9 cellular contexts compared by ENCODE assay signal in genomic region chr17:48429638-48430586, GRCh38. TPM values are rescaled to one million over a fixed set of nuclear protein-coding genes. Genes with fewer than 3 reads are reported as not detected.
DNase-seq lines count a peak whose midpoint lies in the region; ATAC-seq, FAIRE-seq and TF ChIP-seq lines count a peak whose summit lies in the region.
"Had no signal": no experiment of that assay in that cellular context is flagged by ENCODE, and none has a peak within 500 bp of the region (broad histone marks: within the 10 kb centered on the region; RNA-seq: fewer than 3 reads in every experiment).

SKAP1 (minus strand) TSS chr17:48430214.

- H3K9me3 Mint-ChIP-seq in Caco-2 (ENCODE audit: unreplicated experiment) = no peaks in the 10 kb centered on the region
- no peaks in the 10 kb centered on the region for H3K9me3 Mint-ChIP-seq in activated CD4-positive, alpha-beta T cell treated with anti-CD3 and anti-CD28 coated beads for 36 hours (ENCODE audit: low read depth)

- H3K9me3 ChIP-seq in Caco-2 (no peaks in the 10 kb centered on the region), H1 (ENCODE audit: insufficient read depth in 2 of 2, low read depth in 1 of 2, low read length in 1 of 2) (no peaks in the 10 kb centered on the region), small intestine (ENCODE audit: control insufficient read depth, low read depth) (no peaks in the 10 kb centered on the region), tibial artery (no peaks in the 10 kb centered on the region)

- peaks cover 38% of the 10 kb centered on the region for H3K4me1 Mint-ChIP-seq in Caco-2 (ENCODE audit: low read depth, unreplicated experiment)
- H3K4me1 Mint-ChIP-seq in activated CD4-positive, alpha-beta T cell treated with anti-CD3 and anti-CD28 coated beads for 36 hours = peaks cover 57% of the 10 kb centered on the region

- H3K14ac ChIP-seq in H1 (ENCODE audit: insufficient read length) = no peak within 1 kb of the TSS

- H2BK120ac ChIP-seq in H1 (replicated peaks; ENCODE audit: low read depth, low read length) = no peak within 1 kb of the TSS

- H3K23ac ChIP-seq in H1 (ENCODE audit: insufficient read length) = no peak within 1 kb of the TSS

- H2BK15ac ChIP-seq in H1 (ENCODE audit: low read length) = peak within 1 kb of the TSS; percentile 84; the same call in 1 of the 2 replicates

- H3K27me3 ChIP-seq in Caco-2 (replicated peaks; ENCODE audit: control insufficient read depth, insufficient read depth, low read length) (peaks cover 3% of the 10 kb centered on the region; the same call in 1 of the 2 replicates), H1 (replicated peaks in 1 of 4; ENCODE audit: control insufficient read depth in 3 of 4, extremely low read depth in 1 of 4, insufficient read depth in 3 of 4, low read length in 3 of 4) (peaks cover 11 to 31% (median 27%) of the 10 kb centered on the region in 4 experiments), small intestine (ENCODE audit: control insufficient read depth in 2 of 2, insufficient read depth in 2 of 2, low read length in 2 of 2) (peaks cover 3 to 7% of the 10 kb centered on the region in 2 donors), tibial artery (peaks cover 0 to 56% of the 10 kb centered on the region in 2 donors)

- no peaks in the 10 kb centered on the region for H3K36me3 Mint-ChIP-seq in Caco-2 (ENCODE audit: insufficient read depth, unreplicated experiment)
- peaks cover 15% of the 10 kb centered on the region for H3K36me3 Mint-ChIP-seq in activated CD4-positive, alpha-beta T cell treated with anti-CD3 and anti-CD28 coated beads for 36 hours (ENCODE audit: low read depth)

- H3K79me2 ChIP-seq in H1 (ENCODE audit: control insufficient read depth in 1 of 2, insufficient read depth in 2 of 2, low read length in 2 of 2) = no peaks in the 10 kb centered on the region

- TF ChIP-seq EP300 in H1 (IDR thresholded peaks at IDR 0.05; ENCODE audit: borderline replicate concordance in 1 of 2, low read depth in 2 of 2, low read length in 2 of 2) = no peak

- no peak within 1 kb of the TSS for H2AK5ac ChIP-seq in H1 (ENCODE audit: low read depth, low read length)

- POLR2A ChIA-PET in Caco-2 (lab: Charles Lee) (no interaction called here), H1 (lab: Charles Lee; ENCODE audit: partially characterized antibody) (interaction anchor here (1.4 kb wide), 1 partner anchor 74 kb away, joined by 3 read pairs; no protein-coding TSS in a partner anchor)
- POLR2A ChIA-PET in activated CD4-positive, alpha-beta T cell treated with anti-CD3 and anti-CD28 coated beads for 36 hours (lab: Charles Lee) = no interaction called here

- FAIRE-seq in H1 (lab: Jason Lieb, UNC) (no peak), small intestine (lab: Jason Lieb, UNC) (no peak)

- no peak within 1 kb of the TSS for H3K27ac ChIP-seq in H1 (ENCODE audit: low read depth, low read length)
- peak within 1 kb of the TSS; percentile 75 to 83 for H3K27ac ChIP-seq in small intestine (ENCODE audit: low read depth in 1 of 2, low read length in 1 of 2)
- H3K27ac ChIP-seq in tibial artery = no peak within 1 kb of the TSS
- H3K27ac ChIP-seq: epithelial cell of prostate had no signal

- H3K79me1 ChIP-seq in H1 (ENCODE audit: low read depth, low read length) = no peaks in the 10 kb centered on the region

- no peak; a peak in 1 of 4 replicates for TF ChIP-seq RAD21 in H1 (IDR thresholded peaks at IDR 0.05 in 1 of 2, conservative IDR thresholded peaks at IDR 0.05 in 1 of 2; ENCODE audit: low read depth in 2 of 2, low read length in 2 of 2)

- ATAC-seq in HG02610 (IDR thresholded peaks at IDR 0.05; ENCODE audit: unreplicated experiment) (peak; percentile 73), GM21381 (IDR thresholded peaks at IDR 0.05; ENCODE audit: unreplicated experiment) (no peak)
- ATAC-seq in activated CD4-positive, alpha-beta T cell treated with anti-CD3 and anti-CD28 coated beads for 36 hours = peak; percentile 62

- no peak within 1 kb of the TSS for H3K9ac ChIP-seq in H1 (replicated peaks in 1 of 4; ENCODE audit: extremely low read depth in 1 of 4, low read depth in 3 of 4, low read length in 3 of 4)

- H4K91ac ChIP-seq in H1 (replicated peaks; ENCODE audit: insufficient read length, low read length) = no peak within 1 kb of the TSS

- WGBS in H1 (ENCODE audit: extremely low coverage in 1 of 2, insufficient coverage in 1 of 2, insufficient read length in 1 of 2, insufficient replicate concordance in 2 of 2, low coverage in 1 of 2, low lambda C conversion rate in 2 of 2, missing lambda C conversion rate in 1 of 2), 2 experiments = 43% methylated on average over 38 of the region's 65 CpGs; no CpG with 5 or more reads in 1 of the 2 experiments
- WGBS in small intestine, 3 donors = 15 to 20% (median 16%) methylated on average over 46 to 65 of the region's 65 CpGs

- CTCF ChIA-PET in Caco-2 (lab: Charles Lee) (no interaction called here), H1 (lab: Charles Lee; ENCODE audit: partially characterized antibody) (interaction anchor here (1.3 kb wide), 2 partner anchors 15 to 376 kb away, joined by 3 read pairs; no protein-coding TSS in a partner anchor)
- CTCF ChIA-PET in activated CD4-positive, alpha-beta T cell treated with anti-CD3 and anti-CD28 coated beads for 36 hours (lab: Charles Lee) = interaction anchor here (1.2 kb wide), 1 partner anchor 386 kb away, joined by 3 read pairs; no protein-coding TSS in a partner anchor

- peak within 1 kb of the TSS; percentile 26; the same call in 1 of the 2 replicates for H2BK5ac ChIP-seq in H1 (ENCODE audit: low read depth, low read length)

- DNase-seq in Caco-2 (peak; percentile 58), H1 (ENCODE audit: low read depth in 1 of 2, low spot score in 2 of 2) (peak in 1 of 2 experiments; percentile 75), small intestine (peak; percentile 28), mucosa of gallbladder (ENCODE audit: low spot score) (no peak), tibial artery (no peak)
- DNase-seq in activated CD4-positive, alpha-beta T cell treated with anti-CD3 and anti-CD28 coated beads for 36 hours = peak; percentile 77

- H3K56ac ChIP-seq in H1 (replicated peaks; ENCODE audit: insufficient read length, low read depth, low read length) = no peak within 1 kb of the TSS

- no peak within 1 kb of the TSS; the same call in 1 of the 2 replicates for H3K18ac ChIP-seq in H1 (ENCODE audit: extremely low read depth, low read length)

- TF ChIP-seq POLR2A in H1 (IDR thresholded peaks at IDR 0.05; ENCODE audit: control extremely low read depth in 1 of 2, low read depth in 2 of 2, low read length in 2 of 2) = no peak

- no peak within 1 kb of the TSS; the same call in 1 of the 2 replicates for H4K8ac ChIP-seq in H1 (ENCODE audit: extremely low read depth, insufficient read depth, low read length)

- peak within 1 kb of the TSS; percentile 16 for H3K27ac Mint-ChIP-seq in Caco-2 (ENCODE audit: unreplicated experiment)
- peak within 1 kb of the TSS; percentile 98 for H3K27ac Mint-ChIP-seq in activated CD4-positive, alpha-beta T cell treated with anti-CD3 and anti-CD28 coated beads for 36 hours

- no peaks in the 10 kb centered on the region for H4K20me1 ChIP-seq in H1 (replicated peaks in 1 of 2; ENCODE audit: control insufficient read depth in 1 of 2, insufficient read depth in 2 of 2, low read length in 2 of 2)

- peak within 1 kb of the TSS; percentile 65; the same call in 1 of the 2 replicates for H2BK12ac ChIP-seq in H1 (ENCODE audit: low read depth, low read length)

- intact Hi-C loops in Caco-2 (cut with micrococcal nuclease; ENCODE audit: unreplicated experiment) (loop anchor here (2.0 kb wide), 1 partner anchor 27 kb away; no protein-coding TSS in a partner anchor), tibial artery (cut with DNase I; ENCODE audit: low total_unique reads) (no loop called here)
- intact Hi-C loops in activated CD4-positive, alpha-beta T cell treated with anti-CD3 and anti-CD28 coated beads for 36 hours (cut with DNase I, micrococcal nuclease) = loop anchor here (1.0 to 10.0 kb wide), 8 partner anchors 8 to 762 kb away; partner anchors contain the start of genes ATP5MC1 (in 1 of the 2) and CBX1 (in 1 of the 2)

- H3K36me3 ChIP-seq in Caco-2 (ENCODE audit: control insufficient read depth, insufficient read depth, low read length) = no peaks in the 10 kb centered on the region
- H3K36me3 ChIP-seq in H1 (ENCODE audit: control insufficient read depth in 2 of 4, insufficient read depth in 4 of 4, low read length in 3 of 4) = no peaks in the 10 kb centered on the region
- H3K36me3 ChIP-seq in small intestine (ENCODE audit: control insufficient read depth in 2 of 2, insufficient read depth in 2 of 2, low read length in 2 of 2) = no peaks in the 10 kb centered on the region
- H3K36me3 ChIP-seq in tibial artery = no peaks in the 10 kb centered on the region

- peak within 1 kb of the TSS; percentile 6; the same call in 1 of the 2 replicates for H2BK20ac ChIP-seq in H1 (ENCODE audit: low read length)

- no TSS peak for BruUV-seq in Caco-2 (replicated peaks; lab: Mats Ljungman, UMichigan)

- peak within 1 kb of the TSS; percentile 14 for H2AFZ ChIP-seq in H1 (ENCODE audit: low read length)

- TF ChIP-seq CTCF in Caco-2 (IDR thresholded peaks at IDR 0.05; ENCODE audit: insufficient read depth in 1 of 2, low read depth in 1 of 2, low read length in 1 of 2, severe bottlenecking in 1 of 2, unreplicated experiment in 1 of 2) = no peak
- no peak for TF ChIP-seq CTCF in H1 (IDR thresholded peaks at IDR 0.05; ENCODE audit: control extremely low read depth in 1 of 3, insufficient read depth in 1 of 3, low read depth in 1 of 3, low read length in 3 of 3)
- no peak for TF ChIP-seq CTCF in tibial artery (IDR thresholded peaks at IDR 0.05)

- H3K23me2 ChIP-seq in H1 (ENCODE audit: low read depth, low read length) = no peaks in the 10 kb centered on the region

- peak within 1 kb of the TSS; percentile 69 for H3K4me3 Mint-ChIP-seq in Caco-2 (ENCODE audit: unreplicated experiment)
- peak within 1 kb of the TSS; percentile 94 for H3K4me3 Mint-ChIP-seq in activated CD4-positive, alpha-beta T cell treated with anti-CD3 and anti-CD28 coated beads for 36 hours

- peak within 1 kb of the TSS; percentile 35 to 64 for H3K4me2 ChIP-seq in H1 (ENCODE audit: insufficient read depth in 1 of 2, low read depth in 2 of 2, low read length in 2 of 2)

- H4K5ac ChIP-seq in H1 (ENCODE audit: insufficient read length, low read depth, low read length) = no peak within 1 kb of the TSS

- peaks cover 26% of the 10 kb centered on the region for H3K4me1 ChIP-seq in Caco-2
- H3K4me1 ChIP-seq in H1 (replicated peaks in 1 of 4; ENCODE audit: control insufficient read depth in 3 of 4, insufficient read depth in 4 of 4, low read length in 3 of 4) = peaks cover 0 to 3% (median 0%) of the 10 kb centered on the region in 4 experiments; a peak in 2 of 7 replicates
- H3K4me1 ChIP-seq in small intestine (ENCODE audit: control insufficient read depth in 2 of 2, insufficient read depth in 1 of 2, low read depth in 1 of 2, low read length in 1 of 2) = no peaks in the 10 kb centered on the region
- peaks cover 0 to 8% (median 3%) of the 10 kb centered on the region in 4 donors for H3K4me1 ChIP-seq in tibial artery

- H3K4me3 ChIP-seq in Caco-2 (ENCODE audit: low read depth, low read length) = peak within 1 kb of the TSS; percentile 29
- peak within 1 kb of the TSS; percentile 1 to 49 (median 14); a peak in 5 of 8 replicates for H3K4me3 ChIP-seq in H1 (ENCODE audit: extremely low read depth in 1 of 4, insufficient read depth in 2 of 4, low read depth in 3 of 4, low read length in 4 of 4)
- H3K4me3 ChIP-seq in small intestine (ENCODE audit: low read depth in 1 of 2, low read length in 2 of 2) = peak within 1 kb of the TSS; percentile 26 to 48
- H3K4me3 ChIP-seq in tibial artery = no peak within 1 kb of the TSS

- peaks cover 18% of the 10 kb centered on the region for H3K27me3 Mint-ChIP-seq in Caco-2 (ENCODE audit: insufficient read depth, unreplicated experiment)
- H3K27me3 Mint-ChIP-seq in activated CD4-positive, alpha-beta T cell treated with anti-CD3 and anti-CD28 coated beads for 36 hours = no peaks in the 10 kb centered on the region

- H3K4ac ChIP-seq in H1 (replicated peaks; ENCODE audit: insufficient read length, low read depth, low read length) = no peak within 1 kb of the TSS

RNA-seq across cellular contexts. Expression of gene SKAP1, which starts in this region (rescaled TPM):
- total RNA-seq in Caco-2 (2022) (0.70 and 1.5 TPM in 2 replicates), mucosa of gallbladder (5.4 TPM)
- total RNA-seq in activated CD4-positive, alpha-beta T cell treated with anti-CD3 and anti-CD28 coated beads for 36 hours = 100 to 1,000 TPM in 1 of 2 experiments, 10 to 100 TPM in 1; 76.1 to 109 TPM
- not detected in 2 replicates for total RNA-seq in H1 (2021; fragmentation: NEBNext Ultra II Directional; extraction: Animal tissue kit (Norgen Biotek cat#: 25700))
- polyA plus RNA-seq in H1 (2011; rRNA removed) (not detected in 2 replicates), small intestine (1 to 10 TPM; 2.0 to 8.1 (median 2.1) TPM)
- polyA plus RNA-seq in H1 (2011; cell fraction: cytosol; rRNA removed) = 0.10 TPM
- not detected for polyA plus RNA-seq in H1 (2011; cell fraction: nucleus; rRNA removed)
- not detected in 4 replicates for polyA plus RNA-seq in H1 (2012, experiment 1 of 2)
- polyA plus RNA-seq in H1 (2012, experiment 2 of 2) = not detected
- 0.08 TPM for polyA plus RNA-seq in H1 (2013, experiment 1 of 2)
- 0.09 TPM for polyA plus RNA-seq in H1 (2013, experiment 2 of 2)
- polyA minus RNA-seq in H1 (2011; rRNA and poly(A)+ RNA removed) = not detected in 2 replicates
- not detected for polyA minus RNA-seq in H1 (2011; cell fraction: cytosol; rRNA and poly(A)+ RNA removed)
- polyA minus RNA-seq in H1 (2011; cell fraction: nucleus; rRNA and poly(A)+ RNA removed) = not detected

Comparison
In these comparisons a context has a peak if more than half of its experiments do, and no peak if none do; other contexts are left out.
1. RNA of gene SKAP1 (total RNA-seq): 76.1 to 109 TPM in activated CD4-positive, alpha-beta T cell treated with anti-CD3 and anti-CD28 coated beads for 36 hours; 5.4 TPM in mucosa of gallbladder (single experiment), 0.70 to 1.5 TPM in Caco-2 and not detected in H1; every median in the first group is over 10 times any median in the second.
2. DNase-seq: peak in Caco-2 (2 of 2), activated CD4-positive, alpha-beta T cell treated with anti-CD3 and anti-CD28 coated beads for 36 hours (single experiment) and small intestine (single experiment); none in mucosa of gallbladder (single experiment) and tibial artery (0 of 2).
3. H3K4me3 ChIP-seq: peak in Caco-2 (single experiment), H1 (4 of 4) and small intestine (2 of 2); none in tibial artery (0 of 2).
4. H3K27ac ChIP-seq: peak in small intestine (2 of 2); none in H1 (single experiment) and tibial artery (0 of 2).